8 cellular contexts compared by ENCODE assay signal in genomic region chr6:57267586-57268293, GRCh38. TPM values are rescaled to one million over a fixed set of nuclear protein-coding genes. Genes with fewer than 3 reads are reported as not detected.
DNase-seq lines count a peak whose midpoint lies in the region; ATAC-seq and TF ChIP-seq lines count a peak whose summit lies in the region.

No MANE protein-coding gene starts in this region.

- H3K4me1 ChIP-seq in lung (ENCODE audit: control insufficient read depth in 2 of 2, insufficient read depth in 2 of 2, low read length in 2 of 2) (no peaks in the 10 kb centered on the region), stomach smooth muscle (ENCODE audit: control insufficient read depth, insufficient read depth, low read length) (peaks cover 15% of the 10 kb centered on the region)

- no peak overlapping the region for H3K9ac ChIP-seq in stomach smooth muscle (ENCODE audit: low read length in 2 of 2)

- H3K27me3 ChIP-seq in lung (ENCODE audit: control insufficient read depth, insufficient read depth) (no peaks in the 10 kb centered on the region), stomach smooth muscle (ENCODE audit: control insufficient read depth in 1 of 2, insufficient read depth in 2 of 2, low read length in 2 of 2) (no peaks in the 10 kb centered on the region), dorsolateral prefrontal cortex (no peaks in the 10 kb centered on the region)

- no peaks in the 10 kb centered on the region for H3K9me3 ChIP-seq in lung (ENCODE audit: control insufficient read depth in 2 of 2, insufficient read depth in 1 of 2, low read length in 1 of 2)
- H3K9me3 ChIP-seq in stomach smooth muscle (ENCODE audit: control insufficient read depth in 2 of 2, low read length in 2 of 2) = no peaks in the 10 kb centered on the region

- 77 to 83% methylated on average over 10 of the region's 10 CpGs for WGBS in lung, 2 donors

- ATAC-seq in HG03432 (IDR thresholded peaks at IDR 0.05; ENCODE audit: unreplicated experiment) (peak; percentile 53), lung (ENCODE audit: insufficient read depth, low FRiP score) (peak; percentile 72)

- no peaks in the 10 kb centered on the region for H3K36me3 ChIP-seq in lung (ENCODE audit: control insufficient read depth in 2 of 2, insufficient read depth in 2 of 2, low read length in 2 of 2)
- no peaks in the 10 kb centered on the region for H3K36me3 ChIP-seq in stomach smooth muscle (ENCODE audit: control insufficient read depth in 2 of 2, insufficient read depth in 2 of 2, low read length in 2 of 2)

- H3K4me3 ChIP-seq in lung = no peak overlapping the region
- no peak overlapping the region for H3K4me3 ChIP-seq in stomach smooth muscle (ENCODE audit: low read length in 2 of 2)
- H3K4me3 ChIP-seq in dorsolateral prefrontal cortex = no peak overlapping the region

- TF ChIP-seq CTCF in lung (IDR thresholded peaks at IDR 0.05; ENCODE audit: control extremely low read depth, extremely low read depth) = peak; percentile 14
- TF ChIP-seq CTCF in dorsolateral prefrontal cortex (IDR thresholded peaks at IDR 0.05 in 54 of 56, conservative IDR thresholded peaks at IDR 0.05 in 2 of 56; ENCODE audit: low read depth in 1 of 56, partially characterized antibody in 56 of 56) = peak in 25 of 56 donors; percentile 10 to 53 (median 26)

- H3K27ac ChIP-seq in lung (ENCODE audit: low read depth in 1 of 2, low read length in 1 of 2) (no peak overlapping the region), stomach smooth muscle (ENCODE audit: low read length) (peak overlapping the region; percentile 46), dorsolateral prefrontal cortex (no peak overlapping the region)

- DNase-seq in DMS 273 treated with DMSO at 0.1 percent for 48 hours (lab: John Stamatoyannopoulos, UW) (peak; percentile 49), SK-N-DZ (ENCODE audit: low spot score) (peak; percentile 50), cerebellar cortex (ENCODE audit: low spot score) (peak; percentile 47), lung (ENCODE audit: low spot score) (peak; percentile 48), dorsolateral prefrontal cortex (no peak), NCI-H2081 treated with DMSO at 0.1 percent for 48 hours (lab: John Stamatoyannopoulos, UW) (no peak)

- intact Hi-C loops in dorsolateral prefrontal cortex (cut with DNase I) = no loop called here

RNA-seq across cellular contexts. Expression of gene RAB23, which starts 45.6 kb away (rescaled TPM):
- 23.2 and 25.0 TPM in 2 replicates for polyA plus RNA-seq in SK-N-DZ (2014; cell fraction: cytosol; rRNA removed)
- 14.4 TPM in 2 replicates for polyA plus RNA-seq in SK-N-DZ (2014; cell fraction: nucleus; rRNA removed)
- 10 to 100 TPM in 1 of 2 donors, 1 to 10 TPM in 1; 9.2 to 26.7 TPM for total RNA-seq in lung
- polyA plus RNA-seq in lung = 1 to 10 TPM; 4.2 to 4.7 TPM
- total RNA-seq in dorsolateral prefrontal cortex = 10 to 100 TPM in 118 of 120 experiments, 1 to 10 TPM in 2; 7.9 to 20.9 (median 14.9) TPM

RNA-seq across cellular contexts. Expression of gene PRIM2, which starts 49.7 kb away (rescaled TPM):
- 63.3 and 64.3 TPM in 2 replicates for polyA plus RNA-seq in SK-N-DZ (2014; cell fraction: cytosol; rRNA removed)
- polyA plus RNA-seq in SK-N-DZ (2014; cell fraction: nucleus; rRNA removed) = 22.2 and 27.9 TPM in 2 replicates
- total RNA-seq in lung = 10 to 100 TPM in 1 of 2 donors, 1 to 10 TPM in 1; 8.6 to 21.8 TPM
- polyA plus RNA-seq in lung = 1 to 10 TPM; 4.0 to 4.6 TPM
- 10 to 100 TPM in 6 of 120 experiments, 1 to 10 TPM in 114; 3.3 to 12.4 (median 6.3) TPM for total RNA-seq in dorsolateral prefrontal cortex

Comparison
In these comparisons a context has a peak if more than half of its experiments do, and no peak if none do; other contexts are left out.
1. DNase-seq: peak in DMS 273 treated with DMSO at 0.1 percent for 48 hours (single experiment), SK-N-DZ (single experiment), cerebellar cortex (single experiment) and lung (single experiment); none in dorsolateral prefrontal cortex (0 of 10) and NCI-H2081 treated with DMSO at 0.1 percent for 48 hours (single experiment).